14 cellular contexts compared by ENCODE assay signal in the genomic region with DNA sequence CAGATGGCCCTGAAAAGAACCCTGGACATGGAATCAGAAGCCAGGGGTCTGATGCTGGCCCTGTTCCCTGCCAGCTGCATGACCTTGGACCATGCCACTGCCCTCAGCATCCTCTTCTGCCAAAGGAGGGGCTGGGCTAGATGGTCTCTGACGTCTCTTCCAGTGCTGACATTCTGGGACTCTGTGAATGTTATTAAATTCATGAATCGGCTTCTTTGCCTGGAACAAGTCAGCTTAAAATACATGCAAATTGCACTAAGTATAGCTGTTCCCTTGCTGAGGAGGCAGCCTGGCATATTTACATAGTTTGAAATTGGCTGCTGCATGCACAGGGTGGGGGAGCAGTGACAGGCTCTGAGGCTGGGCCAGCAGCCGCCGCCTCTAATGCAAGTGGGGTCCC. TPM values are rescaled to one million over a fixed set of nuclear protein-coding genes. Genes with fewer than 3 reads are reported as not detected.
"Had no signal": no experiment of that assay in that cellular context is flagged by ENCODE, and none has a peak within 500 bp of the region (broad histone marks: within the 10 kb centered on the region; RNA-seq: fewer than 3 reads in every experiment).

No MANE protein-coding gene starts in this region.

- H3K4me3 Mint-ChIP-seq: activated naive CD4-positive, alpha-beta T cell treated with anti-CD3 and anti-CD28 coated beads for 36 hours; naive B cell had no signal

- H3K4me3 ChIP-seq: colonic mucosa, heart right ventricle, suprapubic skin, upper lobe of right lung had no signal

- H3K4me1 ChIP-seq: colonic mucosa, heart right ventricle, upper lobe of right lung had no signal

- H3K36me3 ChIP-seq: colonic mucosa, heart right ventricle, suprapubic skin, upper lobe of right lung had no signal

- H3K9me3 Mint-ChIP-seq: activated naive CD4-positive, alpha-beta T cell treated with anti-CD3 and anti-CD28 coated beads for 36 hours; activated T-helper 2 cell treated with anti-CD3 and anti-CD28 coated beads, Interferon-gamma antibody, Interleukin-2, Interleukin-4, amounts not matched to agents 10 μg/mL and 5 μg/mL and 100 μg/mL, durations not matched to agents 14 hours and 24 hours and 36 hours had no signal

- DNase-seq: activated naive CD4-positive, alpha-beta T cell treated with anti-CD3 and anti-CD28 coated beads for 36 hours; colonic mucosa; effector CD4-positive, alpha-beta T cell; heart right ventricle; mammary epithelial cell; naive B cell; right cardiac atrium; small intestine; stimulated activated CD4-positive, alpha-beta T cell treated with anti-CD3 and anti-CD28 coated beads, Interleukin-4, amount 100 ng/mL, for 24 hours; stimulated activated naive CD4-positive, alpha-beta T cell; upper lobe of right lung had no signal

- H3K4me1 Mint-ChIP-seq: naive B cell had no signal

- H3K36me3 Mint-ChIP-seq: naive B cell had no signal

- H3K27ac Mint-ChIP-seq: activated naive CD4-positive, alpha-beta T cell treated with anti-CD3 and anti-CD28 coated beads for 36 hours; activated T-helper 2 cell treated with anti-CD3 and anti-CD28 coated beads, Interferon-gamma antibody, Interleukin-2, Interleukin-4, amounts not matched to agents 10 μg/mL and 5 μg/mL and 100 μg/mL, durations not matched to agents 14 hours and 24 hours and 36 hours; naive B cell had no signal

- H3K27me3 ChIP-seq: colonic mucosa, suprapubic skin had no signal

- H3K27ac ChIP-seq: colonic mucosa, heart right ventricle, suprapubic skin, upper lobe of right lung had no signal

- H3K9me3 ChIP-seq: colonic mucosa, suprapubic skin, upper lobe of right lung had no signal

RNA-seq across cellular contexts. Expression of a gene that starts 23.8 kb away (rescaled TPM):
- total RNA-seq: endothelial cell of umbilical vein had no signal
